In the genomic region with DNA sequence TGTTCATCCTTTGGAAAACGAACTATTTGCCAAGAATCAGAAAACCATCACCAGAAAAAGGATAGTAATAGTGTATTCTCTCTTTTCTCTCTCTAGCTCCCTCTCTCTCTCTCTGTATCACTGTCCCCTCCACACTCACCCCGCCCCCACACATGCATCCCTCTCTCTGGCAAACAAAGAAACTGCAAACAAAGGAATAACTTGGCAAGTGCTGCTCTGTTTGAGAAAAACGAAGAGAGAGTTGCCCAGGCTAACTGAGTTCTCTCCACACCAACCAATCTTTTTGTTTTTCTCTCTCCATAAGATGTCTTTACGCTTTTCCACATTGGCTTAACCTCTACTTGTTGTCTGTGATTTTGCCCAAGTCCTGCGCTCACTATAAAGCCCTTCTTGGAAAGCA, we compare ENCODE assay signal across 21 cellular contexts.
DNase-seq lines count a peak whose midpoint lies in the region; ATAC-seq and TF ChIP-seq lines count a peak whose summit lies in the region.
"Had no signal": no experiment of that assay in that cellular context is flagged by ENCODE, and none has a peak within 500 bp of the region (broad histone marks: within the 10 kb centered on the region; RNA-seq: fewer than 3 reads in every experiment).

No MANE protein-coding gene starts in this region.

- no peaks in the 10 kb centered on the region for H3K36me3 ChIP-seq in uterus
- H3K36me3 ChIP-seq: upper lobe of right lung had no signal

- H3K4me3 Mint-ChIP-seq in WTC11: no peak overlapping the region
- H3K4me3 Mint-ChIP-seq in activated T-helper 2 cell treated with anti-CD3 and anti-CD28 coated beads, Interferon-gamma antibody, Interleukin-2, Interleukin-4, amounts not matched to agents 10 μg/mL and 5 μg/mL and 100 μg/mL, durations not matched to agents 14 hours and 24 hours and 36 hours (ENCODE audit: low read depth): no peak overlapping the region
- H3K4me3 Mint-ChIP-seq: activated naive CD4-positive, alpha-beta T cell treated with anti-CD3 and anti-CD28 coated beads, Interleukin-2, amount 10 ng/mL, durations not matched to agents 7 days and 5 days; B cell; dendritic cell treated with granulocyte-macrophage colony-stimulating factor and Interleukin-4, amounts not matched to agents 40 ng/mL and 50 ng/mL, for 4 days; stimulated activated naive CD8-positive, alpha-beta T cell treated with anti-CD3 and anti-CD28 coated beads, Interleukin-15, amount 100 ng/mL, for 72 hours had no signal

- no peaks in the 10 kb centered on the region for H3K27me3 ChIP-seq in uterus
- H3K27me3 ChIP-seq: upper lobe of right lung had no signal

- DNase-seq in NCI-H345 (lab: John Stamatoyannopoulos, UW) (peak; percentile 27), NCI-H345 treated with DMSO at 0.1 percent for 48 hours (lab: John Stamatoyannopoulos, UW; ENCODE audit: unreplicated experiment) (no peak), WTC11 (ENCODE audit: low spot score) (peak; percentile 53), iPS-NIHi7 (ENCODE audit: extremely low spot score) (peak; percentile 29), retina (peak; percentile 45), NCI-H187 treated with DMSO at 0.1 percent for 48 hours (lab: John Stamatoyannopoulos, UW) (no peak), uterus (no peak)
- no peak for DNase-seq in activated T-helper 2 cell treated with anti-CD3 and anti-CD28 coated beads, Interferon-gamma antibody, Interleukin-2, Interleukin-4, amounts not matched to agents 10 μg/mL and 5 μg/mL and 100 μg/mL, durations not matched to agents 14 hours and 24 hours and 36 hours (ENCODE audit: low spot score)
- DNase-seq: activated naive CD4-positive, alpha-beta T cell treated with anti-CD3 and anti-CD28 coated beads, Interleukin-2, amount 10 ng/mL, durations not matched to agents 7 days and 5 days; activated T-cell treated with anti-CD3 and anti-CD28 coated beads, Interleukin-2, amount 50 U/mL, for 48 hours; IMR-90; islet precursor cell; NCI-H1092 treated with DMSO at 0.1 percent for 48 hours; NCI-H2081; NCI-H526 treated with DMSO at 0.1 percent for 48 hours; OCI-M1; right cardiac atrium; stimulated activated naive CD8-positive, alpha-beta T cell treated with anti-CD3 and anti-CD28 coated beads, Interleukin-15, amount 100 ng/mL, for 72 hours; upper lobe of right lung had no signal

- POLR2A ChIA-PET in WTC11 (lab: Charles Lee): no interaction called here

- intact Hi-C loops in activated T-helper 2 cell treated with anti-CD3 and anti-CD28 coated beads, Interferon-gamma antibody, Interleukin-2, Interleukin-4, amounts not matched to agents 10 μg/mL and 5 μg/mL and 100 μg/mL, durations not matched to agents 14 hours and 24 hours and 36 hours (cut with micrococcal nuclease): no loop called here
- intact Hi-C loops in uterus (cut with DNase I; ENCODE audit: low total_unique reads): no loop called here

- H3K27ac Mint-ChIP-seq in WTC11: 0 out of 2 replicates have a peak overlapping the region, but pooled peaks have one; percentile 19
- H3K27ac Mint-ChIP-seq in activated T-helper 2 cell treated with anti-CD3 and anti-CD28 coated beads, Interferon-gamma antibody, Interleukin-2, Interleukin-4, amounts not matched to agents 10 μg/mL and 5 μg/mL and 100 μg/mL, durations not matched to agents 14 hours and 24 hours and 36 hours: no peak overlapping the region
- H3K27ac Mint-ChIP-seq: activated naive CD4-positive, alpha-beta T cell treated with anti-CD3 and anti-CD28 coated beads, Interleukin-2, amount 10 ng/mL, durations not matched to agents 7 days and 5 days; B cell; dendritic cell treated with granulocyte-macrophage colony-stimulating factor and Interleukin-4, amounts not matched to agents 40 ng/mL and 50 ng/mL, for 4 days had no signal

- no peaks in the 10 kb centered on the region for H3K4me1 ChIP-seq in uterus
- H3K4me1 ChIP-seq: upper lobe of right lung had no signal

- TF ChIP-seq CTCF in WTC11 (IDR thresholded peaks at IDR 0.05): no peak
- no peak for TF ChIP-seq CTCF in uterus (IDR thresholded peaks at IDR 0.05)

- no peak overlapping the region for H3K27ac ChIP-seq in uterus
- H3K27ac ChIP-seq: upper lobe of right lung had no signal

- CTCF ChIA-PET in WTC11 (lab: Charles Lee): no interaction called here

- TF ChIP-seq POLR2A in uterus (IDR thresholded peaks at IDR 0.05): no peak

- H3K4me1 Mint-ChIP-seq in WTC11: peaks cover 30% of the 10 kb centered on the region
- no peaks in the 10 kb centered on the region for H3K4me1 Mint-ChIP-seq in activated T-helper 2 cell treated with anti-CD3 and anti-CD28 coated beads, Interferon-gamma antibody, Interleukin-2, Interleukin-4, amounts not matched to agents 10 μg/mL and 5 μg/mL and 100 μg/mL, durations not matched to agents 14 hours and 24 hours and 36 hours (ENCODE audit: low read depth)
- H3K4me1 Mint-ChIP-seq: activated naive CD4-positive, alpha-beta T cell treated with anti-CD3 and anti-CD28 coated beads, Interleukin-2, amount 10 ng/mL, durations not matched to agents 7 days and 5 days; B cell; stimulated activated naive CD8-positive, alpha-beta T cell treated with anti-CD3 and anti-CD28 coated beads, Interleukin-15, amount 100 ng/mL, for 72 hours had no signal

- H3K36me3 Mint-ChIP-seq in WTC11: peaks cover 7% of the 10 kb centered on the region
- no peaks in the 10 kb centered on the region for H3K36me3 Mint-ChIP-seq in activated T-helper 2 cell treated with anti-CD3 and anti-CD28 coated beads, Interferon-gamma antibody, Interleukin-2, Interleukin-4, amounts not matched to agents 10 μg/mL and 5 μg/mL and 100 μg/mL, durations not matched to agents 14 hours and 24 hours and 36 hours (ENCODE audit: low read depth)
- H3K36me3 Mint-ChIP-seq: activated naive CD4-positive, alpha-beta T cell treated with anti-CD3 and anti-CD28 coated beads, Interleukin-2, amount 10 ng/mL, durations not matched to agents 7 days and 5 days had no signal

- ATAC-seq in WTC11: peak; percentile 90
- ATAC-seq: right cardiac atrium; stimulated activated naive CD8-positive, alpha-beta T cell treated with anti-CD3 and anti-CD28 coated beads, Interleukin-15, amount 100 ng/mL, for 72 hours; upper lobe of right lung had no signal

- no peaks in the 10 kb centered on the region; the same call in 1 of the 2 replicates for H3K27me3 Mint-ChIP-seq in WTC11 (ENCODE audit: low read depth)
- no peaks in the 10 kb centered on the region for H3K27me3 Mint-ChIP-seq in activated T-helper 2 cell treated with anti-CD3 and anti-CD28 coated beads, Interferon-gamma antibody, Interleukin-2, Interleukin-4, amounts not matched to agents 10 μg/mL and 5 μg/mL and 100 μg/mL, durations not matched to agents 14 hours and 24 hours and 36 hours (ENCODE audit: low read depth)
- H3K27me3 Mint-ChIP-seq: activated naive CD4-positive, alpha-beta T cell treated with anti-CD3 and anti-CD28 coated beads, Interleukin-2, amount 10 ng/mL, durations not matched to agents 7 days and 5 days; dendritic cell treated with granulocyte-macrophage colony-stimulating factor and Interleukin-4, amounts not matched to agents 40 ng/mL and 50 ng/mL, for 4 days; stimulated activated naive CD8-positive, alpha-beta T cell treated with anti-CD3 and anti-CD28 coated beads, Interleukin-15, amount 100 ng/mL, for 72 hours had no signal

- no peak overlapping the region for H3K4me3 ChIP-seq in uterus
- H3K4me3 ChIP-seq: upper lobe of right lung had no signal

- no peaks in the 10 kb centered on the region for H3K9me3 ChIP-seq in uterus
- H3K9me3 ChIP-seq: upper lobe of right lung had no signal

- peaks cover 10% of the 10 kb centered on the region for H3K9me3 Mint-ChIP-seq in WTC11
- no peaks in the 10 kb centered on the region for H3K9me3 Mint-ChIP-seq in activated T-helper 2 cell treated with anti-CD3 and anti-CD28 coated beads, Interferon-gamma antibody, Interleukin-2, Interleukin-4, amounts not matched to agents 10 μg/mL and 5 μg/mL and 100 μg/mL, durations not matched to agents 14 hours and 24 hours and 36 hours
- H3K9me3 Mint-ChIP-seq: activated naive CD4-positive, alpha-beta T cell treated with anti-CD3 and anti-CD28 coated beads, Interleukin-2, amount 10 ng/mL, durations not matched to agents 7 days and 5 days had no signal

TF ChIP-seq in WTC11, 78 proteins besides CTCF, POLR2A, EP300 and RAD21 (continues in another document):
- no peak for TF ChIP-seq ZBTB21 (CRISPR knock-in tag; IDR thresholded peaks at IDR 0.05; ENCODE audit: borderline replicate concordance)
- TF ChIP-seq, protein P1, sequence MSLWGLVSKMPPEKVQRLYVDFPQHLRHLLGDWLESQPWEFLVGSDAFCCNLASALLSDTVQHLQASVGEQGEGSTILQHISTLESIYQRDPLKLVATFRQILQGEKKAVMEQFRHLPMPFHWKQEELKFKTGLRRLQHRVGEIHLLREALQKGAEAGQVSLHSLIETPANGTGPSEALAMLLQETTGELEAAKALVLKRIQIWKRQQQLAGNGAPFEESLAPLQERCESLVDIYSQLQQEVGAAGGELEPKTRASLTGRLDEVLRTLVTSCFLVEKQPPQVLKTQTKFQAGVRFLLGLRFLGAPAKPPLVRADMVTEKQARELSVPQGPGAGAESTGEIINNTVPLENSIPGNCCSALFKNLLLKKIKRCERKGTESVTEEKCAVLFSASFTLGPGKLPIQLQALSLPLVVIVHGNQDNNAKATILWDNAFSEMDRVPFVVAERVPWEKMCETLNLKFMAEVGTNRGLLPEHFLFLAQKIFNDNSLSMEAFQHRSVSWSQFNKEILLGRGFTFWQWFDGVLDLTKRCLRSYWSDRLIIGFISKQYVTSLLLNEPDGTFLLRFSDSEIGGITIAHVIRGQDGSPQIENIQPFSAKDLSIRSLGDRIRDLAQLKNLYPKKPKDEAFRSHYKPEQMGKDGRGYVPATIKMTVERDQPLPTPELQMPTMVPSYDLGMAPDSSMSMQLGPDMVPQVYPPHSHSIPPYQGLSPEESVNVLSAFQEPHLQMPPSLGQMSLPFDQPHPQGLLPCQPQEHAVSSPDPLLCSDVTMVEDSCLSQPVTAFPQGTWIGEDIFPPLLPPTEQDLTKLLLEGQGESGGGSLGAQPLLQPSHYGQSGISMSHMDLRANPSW (CRISPR knock-in tag; conservative IDR thresholded peaks at IDR 0.05; ENCODE audit: low read depth): no peak
- no peak for TF ChIP-seq MYBL2 (CRISPR knock-in tag; IDR thresholded peaks at IDR 0.05)
- TF ChIP-seq, protein P2, sequence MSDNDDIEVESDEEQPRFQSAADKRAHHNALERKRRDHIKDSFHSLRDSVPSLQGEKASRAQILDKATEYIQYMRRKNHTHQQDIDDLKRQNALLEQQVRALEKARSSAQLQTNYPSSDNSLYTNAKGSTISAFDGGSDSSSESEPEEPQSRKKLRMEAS (CRISPR knock-in tag; IDR thresholded peaks at IDR 0.05): no peak

Comparison
In these comparisons a context has a peak if more than half of its experiments do, and no peak if none do; other contexts are left out.
1. DNase-seq: peak in NCI-H345 (single experiment), WTC11 (single experiment), iPS-NIHi7 (single experiment) and retina (single experiment); none in NCI-H345 treated with DMSO at 0.1 percent for 48 hours (single experiment), NCI-H187 treated with DMSO at 0.1 percent for 48 hours (single experiment), activated T-helper 2 cell treated with anti-CD3 and anti-CD28 coated beads, Interferon-gamma antibody, Interleukin-2, Interleukin-4, amounts not matched to agents 10 μg/mL and 5 μg/mL and 100 μg/mL, durations not matched to agents 14 hours and 24 hours and 36 hours (single experiment) and uterus (0 of 2).